In the genomic region with DNA sequence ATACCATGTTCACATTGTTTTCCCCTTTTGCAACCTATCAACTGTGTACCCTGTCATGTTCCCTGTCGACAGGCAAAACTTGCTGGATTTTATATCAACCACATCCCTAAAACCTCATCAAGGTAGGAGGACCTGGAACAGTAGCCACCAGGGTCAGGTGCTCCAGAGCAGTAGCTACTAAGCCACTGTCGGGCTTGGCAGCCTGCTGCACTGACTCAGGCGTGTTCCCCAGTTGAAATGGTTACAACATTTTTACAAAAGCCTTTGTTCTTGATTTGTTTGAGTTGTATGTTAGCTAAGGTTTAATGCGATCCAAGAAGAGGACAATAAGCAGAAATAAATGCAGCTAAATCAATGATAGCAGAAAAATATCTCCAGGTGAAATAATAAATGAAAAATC, we compare ENCODE assay signal across 17 cellular contexts.
DNase-seq lines count a peak whose midpoint lies in the region; FAIRE-seq and TF ChIP-seq lines count a peak whose summit lies in the region.
"Had no signal": no experiment of that assay in that cellular context is flagged by ENCODE, and none has a peak within 500 bp of the region (broad histone marks: within the 10 kb centered on the region; RNA-seq: fewer than 3 reads in every experiment).

No MANE protein-coding gene starts in this region.

- no peaks in the 10 kb centered on the region for H4K20me1 ChIP-seq in Loucy (ENCODE audit: insufficient read depth, low read length, poor library complexity, severe bottlenecking)
- no peaks in the 10 kb centered on the region for H4K20me1 ChIP-seq in astrocyte (ENCODE audit: insufficient read depth, low read length)

- peaks cover 69% of the 10 kb centered on the region for H3K4me1 ChIP-seq in Loucy (ENCODE audit: insufficient read depth, low read length, poor library complexity, severe bottlenecking)
- no peaks in the 10 kb centered on the region for H3K4me1 ChIP-seq in astrocyte (ENCODE audit: insufficient read depth, low read length)
- no peaks in the 10 kb centered on the region for H3K4me1 ChIP-seq in testis

- no peaks in the 10 kb centered on the region for H3K36me3 Mint-ChIP-seq in astrocyte (ENCODE audit: low read depth, unreplicated experiment)

- H3K36me3 ChIP-seq in Loucy (ENCODE audit: insufficient read depth, low read length) (no peaks in the 10 kb centered on the region), astrocyte (ENCODE audit: insufficient read depth, low read length) (no peaks in the 10 kb centered on the region), testis (ENCODE audit: low read depth, missing control alignments) (no peaks in the 10 kb centered on the region)

- no peak overlapping the region for H3K27ac Mint-ChIP-seq in astrocyte (ENCODE audit: unreplicated experiment)

- intact Hi-C loops in testis (cut with DNase I; ENCODE audit: low total_unique reads) = no loop called here

- H3K9ac ChIP-seq in Loucy (ENCODE audit: low read depth, low read length, poor library complexity, severe bottlenecking) (no peak overlapping the region), astrocyte (ENCODE audit: low read length) (no peak overlapping the region)

- no peak for TF ChIP-seq POLR2A in testis (IDR thresholded peaks at IDR 0.05)

- FAIRE-seq in astrocyte (lab: Jason Lieb, UNC) = no peak
- FAIRE-seq: GM19239, K562 had no signal

- peaks cover 7% of the 10 kb centered on the region for H3K27me3 Mint-ChIP-seq in astrocyte (ENCODE audit: low read depth, unreplicated experiment)

- DNase-seq in astrocyte (ENCODE audit: low read depth) = peak; percentile 42
- DNase-seq in fibroblast of pulmonary artery (ENCODE audit: low read depth) = peak; percentile 41
- peak; percentile 48 for DNase-seq in testis
- DNase-seq in inferior parietal cortex (ENCODE audit: extremely low spot score) = no peak
- DNase-seq in NCI-H146 treated with DMSO at 0.1 percent for 48 hours (lab: John Stamatoyannopoulos, UW; ENCODE audit: unreplicated experiment) = no peak
- DNase-seq in GM10266 (ENCODE audit: extremely low spot score) = no peak
- DNase-seq: C1 segment of cervical spinal cord, GF-D8, NCI-H146, NCI-H2081 treated with DMSO at 0.1 percent for 48 hours, NCI-H2227 treated with DMSO at 0.1 percent for 48 hours, NCI-H524, Right ventricle myocardium superior had no signal

- no peaks in the 10 kb centered on the region for H3K9me2 ChIP-seq in Loucy (replicated peaks; ENCODE audit: low read depth, low read length)

- H3K4me2 ChIP-seq in Loucy (ENCODE audit: low read depth, low read length, poor library complexity, severe bottlenecking) (no peak overlapping the region), astrocyte (ENCODE audit: low read length) (no peak overlapping the region)

- H3K27me3 ChIP-seq in Loucy (ENCODE audit: insufficient read depth, low read length, poor library complexity, severe bottlenecking) (no peaks in the 10 kb centered on the region), astrocyte (ENCODE audit: insufficient read depth, low read length) (no peaks in the 10 kb centered on the region), testis (no peaks in the 10 kb centered on the region)

- H3K9me3 ChIP-seq in Loucy (ENCODE audit: insufficient read depth, low read depth, low read length) (no peaks in the 10 kb centered on the region), astrocyte (ENCODE audit: insufficient read depth, low read depth, low read length) (no peaks in the 10 kb centered on the region), testis (no peaks in the 10 kb centered on the region)

- TF ChIP-seq CTCF in Loucy (conservative IDR thresholded peaks at IDR 0.05; ENCODE audit: low read length) = no peak
- no peak for TF ChIP-seq CTCF in astrocyte (IDR thresholded peaks at IDR 0.05; ENCODE audit: insufficient read depth, low read depth, low read length)
- TF ChIP-seq CTCF in fibroblast of pulmonary artery (IDR thresholded peaks at IDR 0.05; ENCODE audit: low read length, missing control alignments) = no peak
- no peak for TF ChIP-seq CTCF in testis (IDR thresholded peaks at IDR 0.05)
- no peak for TF ChIP-seq CTCF in GM10266 (IDR thresholded peaks at IDR 0.05; ENCODE audit: control insufficient read depth, insufficient read depth, low read depth, missing control alignments)

- no peaks in the 10 kb centered on the region for H3K4me1 Mint-ChIP-seq in astrocyte (ENCODE audit: low read depth, unreplicated experiment)

- no peak overlapping the region for H3K27ac ChIP-seq in astrocyte (ENCODE audit: low read depth, low read length)
- H3K27ac ChIP-seq in testis = no peak overlapping the region
- H3K27ac ChIP-seq: SK-N-MC had no signal

- H3K4me3 ChIP-seq in Loucy (ENCODE audit: low read length, poor library complexity, severe bottlenecking) (no peak overlapping the region), astrocyte (ENCODE audit: insufficient read depth, low read depth, low read length) (no peak overlapping the region), fibroblast of pulmonary artery (replicated peaks; ENCODE audit: low read depth, low read length) (no peak overlapping the region), testis (no peak overlapping the region)
- H3K4me3 ChIP-seq: K562, SK-N-MC had no signal

- H3K9me3 Mint-ChIP-seq in astrocyte (ENCODE audit: unreplicated experiment) = peaks cover 3% of the 10 kb centered on the region

- peaks cover 11% of the 10 kb centered on the region for H3F3A ChIP-seq in Loucy (ENCODE audit: low read depth)

- WGBS in testis, 2 donors = 62 to 64% methylated on average over 4 of the region's 4 CpGs

- H3K79me2 ChIP-seq in Loucy (ENCODE audit: insufficient read depth, low read length) (no peaks in the 10 kb centered on the region), astrocyte (ENCODE audit: insufficient read depth, low read length) (no peaks in the 10 kb centered on the region)

- no peak overlapping the region for H3K4me3 Mint-ChIP-seq in astrocyte (ENCODE audit: unreplicated experiment)

- peak overlapping the region; percentile 17; the same call in 1 of the 2 replicates for H2AFZ ChIP-seq in Loucy (ENCODE audit: low read length)
- H2AFZ ChIP-seq in astrocyte (ENCODE audit: low read depth, low read length) = no peak overlapping the region

Comparison
In these comparisons a context has a peak if more than half of its experiments do, and no peak if none do; other contexts are left out.
1. DNase-seq: peak in astrocyte (single experiment), fibroblast of pulmonary artery (single experiment) and testis (single experiment); none in inferior parietal cortex (single experiment), NCI-H146 treated with DMSO at 0.1 percent for 48 hours (single experiment) and GM10266 (single experiment).